Comparison of ENCODE assay signal across 8 cellular contexts in genomic region chr19:7920520-7921301, GRCh38. TPM values are rescaled to one million over a fixed set of nuclear protein-coding genes. Genes with fewer than 3 reads are reported as not detected.
DNase-seq lines count a peak whose midpoint lies in the region; ATAC-seq and TF ChIP-seq lines count a peak whose summit lies in the region.

No MANE protein-coding gene starts in this region.

- H3K27me3 ChIP-seq in layer of hippocampus (ENCODE audit: control insufficient read depth, insufficient read depth, low read length): peaks cover 23% of the 10 kb centered on the region

- peak; percentile 15 for TF ChIP-seq POLR2A in GM18951 (IDR thresholded peaks at IDR 0.05; ENCODE audit: extremely low read depth, insufficient read depth, insufficient read length)

- in situ Hi-C loops in GM18951 (cut with MboI; ENCODE audit: low sequenced_read_pairs, unreplicated experiment): no loop called here

- peak; percentile 31 for ATAC-seq in HG03342 (IDR thresholded peaks at IDR 0.05; ENCODE audit: unreplicated experiment)

- H3K27ac ChIP-seq in layer of hippocampus (ENCODE audit: low read depth, low read length): peak overlapping the region; percentile 93

- peak; percentile 98 for DNase-seq in AG08396 (ENCODE audit: low spot score)
- peak; percentile 99 for DNase-seq in NCI-H510A (lab: John Stamatoyannopoulos, UW)
- DNase-seq in activated CD4-positive, alpha-beta T cell treated with anti-CD3 and anti-CD28 coated beads for 24 hours (ENCODE audit: low read depth in 2 of 2): peak; percentile 100
- peak; percentile 99 for DNase-seq in cerebellum (ENCODE audit: low spot score)
- peak; percentile 100 for DNase-seq in stimulated activated CD4-positive, alpha-beta T cell treated with anti-CD3 and anti-CD28 coated beads, Interleukin-1b, Interleukin-23, amount 100 ng/mL, for 1 hour (ENCODE audit: low read depth in 2 of 2)

RNA-seq across cellular contexts. Expression of gene SNAPC2, which starts 0.6 kb away (rescaled TPM):
- 4.6 TPM for total RNA-seq in cerebellum

RNA-seq across cellular contexts. Expression of gene CTXN1, which starts 5.2 kb away (rescaled TPM):
- 10.3 TPM for total RNA-seq in cerebellum

RNA-seq across cellular contexts. Expression of gene TGFBR3L, which starts 6.1 kb away (rescaled TPM):
- not detected for total RNA-seq in cerebellum

RNA-seq across cellular contexts. Expression of gene MAP2K7, which starts 17.0 kb away (rescaled TPM):
- total RNA-seq in cerebellum: 8.5 TPM

RNA-seq across cellular contexts. Expression of gene TIMM44, which starts 22.8 kb away (rescaled TPM):
- total RNA-seq in cerebellum: 36.4 TPM

Comparison
In these comparisons a context has a peak if more than half of its experiments do, and no peak if none do; other contexts are left out.
1. Peak in every context shown above with its lines: DNase-seq, ATAC-seq and H3K27ac ChIP-seq.